In genomic region chr2:11746807-11747459, GRCh38 we compare ENCODE assay signal across 8 cellular contexts. TPM values are rescaled to one million over a fixed set of nuclear protein-coding genes. Genes with fewer than 3 reads are reported as not detected.
DNase-seq lines count a peak whose midpoint lies in the region; ATAC-seq and TF ChIP-seq lines count a peak whose summit lies in the region.

No MANE protein-coding gene starts in this region.

- H3K9me3 ChIP-seq in spleen: no peaks in the 10 kb centered on the region

- intact Hi-C loops in spleen (cut with DNase I; ENCODE audit: low total_unique reads): no loop called here

- peaks cover 29 to 89% (median 86%) of the 10 kb centered on the region in 6 donors for H3K4me1 ChIP-seq in spleen

- WGBS in spleen, 5 donors: 0 to 3% (median 1%) methylated on average over 15 to 42 of the region's 42 CpGs

- peak; percentile 22 for ATAC-seq in GM21528 (IDR thresholded peaks at IDR 0.05; ENCODE audit: low FRiP score, unreplicated experiment)
- no peak for ATAC-seq in GM21360 (IDR thresholded peaks at IDR 0.05; ENCODE audit: unreplicated experiment)
- ATAC-seq in HG02885 (IDR thresholded peaks at IDR 0.05; ENCODE audit: poor library complexity, unreplicated experiment): no peak

- peak overlapping the region; percentile 51 to 92 (median 89) for H3K27ac ChIP-seq in spleen

- in situ Hi-C loops in astrocyte of the spinal cord (cut with HindIII; ENCODE audit: low sequenced_read_pairs): no loop called here

- H3K36me3 ChIP-seq in spleen: no peaks in the 10 kb centered on the region

- TF ChIP-seq POLR2A in spleen (IDR thresholded peaks at IDR 0.05): no peak

- peak overlapping the region; percentile 74 for H3K4me3 ChIP-seq in astrocyte of the spinal cord (ENCODE audit: low read depth, low read length)
- peak overlapping the region; percentile 66 to 89 (median 80) for H3K4me3 ChIP-seq in spleen

- H3K27me3 ChIP-seq in spleen (replicated peaks in 1 of 7): no peaks in the 10 kb centered on the region

- DNase-seq in AG20443 (ENCODE audit: low spot score) (peak; percentile 25), NCI-H2227 treated with DMSO at 0.1 percent for 48 hours (lab: John Stamatoyannopoulos, UW) (peak; percentile 32), astrocyte of the spinal cord (ENCODE audit: low read depth, low spot score) (peak; percentile 41), islet precursor cell (peak; percentile 81), spleen (no peak)

- TF ChIP-seq CTCF in astrocyte of the spinal cord (IDR thresholded peaks at IDR 0.05; ENCODE audit: low read depth, low read length) (no peak), spleen (IDR thresholded peaks at IDR 0.05 in 8 of 11, conservative IDR thresholded peaks at IDR 0.05 in 3 of 11) (no peak)

RNA-seq across cellular contexts. Expression of gene LPIN1, which starts 0.5 kb away (rescaled TPM):
- total RNA-seq in spleen: 10 to 100 TPM; 27.3 to 55.7 (median 47.6) TPM
- polyA plus RNA-seq in spleen: 10 to 100 TPM; 12.3 to 16.1 (median 15.4) TPM
